ENCODE assay signal across 9 cellular contexts in the genomic region with DNA sequence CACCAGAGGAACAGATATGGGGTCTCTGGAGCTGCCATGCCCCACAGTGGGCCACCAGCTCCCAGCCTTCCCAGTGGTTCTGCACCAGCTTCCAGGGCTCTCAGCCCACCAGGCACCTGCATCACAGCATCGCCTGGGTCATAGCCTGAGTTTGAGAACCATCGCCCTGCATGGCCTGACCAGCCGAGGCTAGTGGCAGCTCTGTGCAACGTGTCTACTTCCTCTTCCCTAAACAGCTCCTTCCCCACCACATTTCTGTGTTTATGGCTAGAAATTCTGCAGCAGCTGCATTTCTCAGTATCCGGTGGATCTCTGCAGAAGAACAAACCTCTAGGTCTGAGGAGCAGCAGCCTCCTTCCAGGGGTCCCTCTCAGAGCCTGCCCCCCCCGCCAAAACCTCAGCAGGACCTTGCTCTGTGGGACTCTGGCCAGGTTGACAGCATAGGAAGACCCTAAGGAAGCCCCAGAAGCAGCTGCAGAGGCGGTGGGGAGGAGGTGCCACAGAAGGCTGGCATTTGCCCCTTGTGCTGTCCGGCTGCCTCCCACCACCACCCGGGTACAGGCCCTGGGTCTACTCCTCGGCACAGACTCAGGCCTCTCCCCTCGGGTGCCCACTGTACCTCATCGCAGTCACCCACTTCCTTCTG. TPM values are rescaled to one million over a fixed set of nuclear protein-coding genes. Genes with fewer than 3 reads are reported as not detected.
DNase-seq lines count a peak whose midpoint lies in the region; ATAC-seq, FAIRE-seq and TF ChIP-seq lines count a peak whose summit lies in the region.
"Had no signal": no experiment of that assay in that cellular context is flagged by ENCODE, and none has a peak within 500 bp of the region (broad histone marks: within the 10 kb centered on the region; RNA-seq: fewer than 3 reads in every experiment).

No MANE protein-coding gene starts in this region.

- H3K36me3 Mint-ChIP-seq in activated T-cell treated with anti-CD3 and anti-CD28 coated beads, Interleukin-2, amount 50 U/mL, for 24 hours (ENCODE audit: low read depth), result no peaks in the 10 kb centered on the region

- no peak for TF ChIP-seq RAD21 in SK-N-SH (IDR thresholded peaks at IDR 0.05; ENCODE audit: low read length)

- no peak overlapping the region for H3K9ac ChIP-seq in SK-N-SH

- H3K27me3 ChIP-seq in right atrium auricular region (no peaks in the 10 kb centered on the region), testis (no peaks in the 10 kb centered on the region), SK-N-SH (ENCODE audit: insufficient read depth) (no peaks in the 10 kb centered on the region)

- H3K36me3 ChIP-seq in right atrium auricular region (no peaks in the 10 kb centered on the region), testis (ENCODE audit: low read depth, missing control alignments) (no peaks in the 10 kb centered on the region), SK-N-SH (replicated peaks in 1 of 2; ENCODE audit: control insufficient read depth in 1 of 2, insufficient read depth in 2 of 2, low read length in 1 of 2) (no peaks in the 10 kb centered on the region)

- no peak overlapping the region for H2AFZ ChIP-seq in SK-N-SH (ENCODE audit: low read depth)

- no peaks in the 10 kb centered on the region for H3K27me3 Mint-ChIP-seq in activated T-cell treated with anti-CD3 and anti-CD28 coated beads, Interleukin-2, amount 50 U/mL, for 24 hours

- CTCF ChIA-PET in SK-N-SH (lab: Yijun Ruan, JAX), result no interaction called here

- TF ChIP-seq CTCF in right atrium auricular region (IDR thresholded peaks at IDR 0.05), result no peak
- no peak for TF ChIP-seq CTCF in testis (IDR thresholded peaks at IDR 0.05)
- TF ChIP-seq CTCF in SK-N-SH (IDR thresholded peaks at IDR 0.05), result no peak

- no peak overlapping the region for H3K4me2 ChIP-seq in SK-N-SH

- ATAC-seq in GM18519 (IDR thresholded peaks at IDR 0.05; ENCODE audit: low FRiP score, unreplicated experiment), result no peak

- no peak overlapping the region for H3K4me3 ChIP-seq in right atrium auricular region
- H3K4me3 ChIP-seq in testis, result no peak overlapping the region
- H3K4me3 ChIP-seq in SK-N-SH (ENCODE audit: low read depth in 2 of 2, low read length in 1 of 2), result no peak overlapping the region

- intact Hi-C loops in testis (cut with DNase I; ENCODE audit: low total_unique reads), result no loop called here

- H3K27ac ChIP-seq in right atrium auricular region (peak overlapping the region; percentile 94 to 96), testis (peak overlapping the region; percentile 39 to 51), SK-N-SH (ENCODE audit: low read depth in 2 of 2, low read length in 1 of 2) (no peak overlapping the region)

- no peaks in the 10 kb centered on the region for H3K9me3 Mint-ChIP-seq in activated T-cell treated with anti-CD3 and anti-CD28 coated beads, Interleukin-2, amount 50 U/mL, for 24 hours

- H3K4me1 Mint-ChIP-seq in activated T-cell treated with anti-CD3 and anti-CD28 coated beads, Interleukin-2, amount 50 U/mL, for 24 hours (ENCODE audit: low read depth), result peaks cover 18% of the 10 kb centered on the region

- DNase-seq in activated T-cell treated with anti-CD3 and anti-CD28 coated beads, Interleukin-2, amount 50 U/mL, for 24 hours, result no peak
- no peak for DNase-seq in activated T-cell treated with anti-CD3 and anti-CD28 coated beads, Interleukin-2, amount 50 U/mL, for 48 hours
- DNase-seq in NAMALWA (ENCODE audit: low spot score) (peak; percentile 24), right atrium auricular region (ENCODE audit: low spot score) (no peak), testis (no peak), SK-N-SH (no peak), H54 (ENCODE audit: insufficient read length, low spot score) (no peak)
- DNase-seq: NCI-H226 had no signal

- H3K27ac Mint-ChIP-seq in activated T-cell treated with anti-CD3 and anti-CD28 coated beads, Interleukin-2, amount 50 U/mL, for 24 hours, result peak overlapping the region; percentile 61

- no peaks in the 10 kb centered on the region for H3K9me2 ChIP-seq in SK-N-SH

- no peaks in the 10 kb centered on the region for H3K79me2 ChIP-seq in SK-N-SH (ENCODE audit: insufficient read depth)

- no peaks in the 10 kb centered on the region for H3K9me3 ChIP-seq in right atrium auricular region
- H3K9me3 ChIP-seq in testis, result no peaks in the 10 kb centered on the region
- no peaks in the 10 kb centered on the region for H3K9me3 ChIP-seq in SK-N-SH

- H3F3A ChIP-seq in SK-N-SH (replicated peaks; ENCODE audit: insufficient read depth), result no peaks in the 10 kb centered on the region

- POLR2A ChIA-PET in SK-N-SH (lab: Yijun Ruan, JAX), result no interaction called here

- no peak overlapping the region for H3K4me3 Mint-ChIP-seq in activated T-cell treated with anti-CD3 and anti-CD28 coated beads, Interleukin-2, amount 50 U/mL, for 24 hours

- H3K4me1 ChIP-seq in right atrium auricular region (peaks cover 0 to 82% of the 10 kb centered on the region in 2 donors), testis (peaks cover 80% of the 10 kb centered on the region), SK-N-SH (ENCODE audit: control insufficient read depth in 1 of 2, insufficient read depth in 2 of 2, low read depth in 1 of 2, low read length in 1 of 2) (peaks cover 14 to 31% of the 10 kb centered on the region in 2 experiments; a peak in 2 of 4 replicates)

- no peak for TF ChIP-seq EP300 in SK-N-SH (IDR thresholded peaks at IDR 0.05; ENCODE audit: borderline replicate concordance in 1 of 2, low read depth in 1 of 2, low read length in 1 of 2)

- FAIRE-seq in H54 (lab: Jason Lieb, UNC), result no peak

- 49 to 76% methylated on average over 12 of the region's 12 CpGs for WGBS in testis, 2 donors
- 72% methylated on average over 6 of the region's 12 CpGs for WGBS in SK-N-SH (ENCODE audit: low lambda C conversion rate)

- no peaks in the 10 kb centered on the region for H4K20me1 ChIP-seq in SK-N-SH (ENCODE audit: insufficient read depth)

- TF ChIP-seq POLR2A in testis (IDR thresholded peaks at IDR 0.05) (no peak), H54 (IDR thresholded peaks at IDR 0.05; ENCODE audit: low read depth, low read length) (no peak)

TF ChIP-seq in SK-N-SH, 30 proteins besides CTCF, POLR2A, EP300 and RAD21:
- TF ChIP-seq GABPA (IDR thresholded peaks at IDR 0.05; ENCODE audit: low read depth) (no peak), GATA2 (CRISPR knock-in tag; IDR thresholded peaks at IDR 0.05) (no peak), MEF2A (IDR thresholded peaks at IDR 0.05; ENCODE audit: borderline replicate concordance, low read depth) (no peak)
- TF ChIP-seq, protein P1, sequence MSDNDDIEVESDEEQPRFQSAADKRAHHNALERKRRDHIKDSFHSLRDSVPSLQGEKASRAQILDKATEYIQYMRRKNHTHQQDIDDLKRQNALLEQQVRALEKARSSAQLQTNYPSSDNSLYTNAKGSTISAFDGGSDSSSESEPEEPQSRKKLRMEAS (IDR thresholded peaks at IDR 0.05; ENCODE audit: low read depth), result no peak
- TF ChIP-seq, protein P2, sequence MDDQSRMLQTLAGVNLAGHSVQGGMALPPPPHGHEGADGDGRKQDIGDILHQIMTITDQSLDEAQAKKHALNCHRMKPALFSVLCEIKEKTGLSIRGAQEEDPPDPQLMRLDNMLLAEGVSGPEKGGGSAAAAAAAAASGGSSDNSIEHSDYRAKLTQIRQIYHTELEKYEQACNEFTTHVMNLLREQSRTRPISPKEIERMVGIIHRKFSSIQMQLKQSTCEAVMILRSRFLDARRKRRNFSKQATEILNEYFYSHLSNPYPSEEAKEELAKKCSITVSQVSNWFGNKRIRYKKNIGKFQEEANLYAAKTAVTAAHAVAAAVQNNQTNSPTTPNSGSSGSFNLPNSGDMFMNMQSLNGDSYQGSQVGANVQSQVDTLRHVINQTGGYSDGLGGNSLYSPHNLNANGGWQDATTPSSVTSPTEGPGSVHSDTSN (IDR thresholded peaks at IDR 0.05), result no peak

RNA-seq across cellular contexts. Expression of gene PSMA6, which starts 47.7 kb away (rescaled TPM):
- total RNA-seq in right atrium auricular region (100 to 1,000 TPM; 143 to 191 TPM), testis (100 to 1,000 TPM; 147 to 257 TPM)
- polyA plus RNA-seq in testis (ENCODE audit: insufficient read depth, low read depth, low replicate concordance) (461 TPM), SK-N-SH (2012; rRNA removed) (174 and 227 TPM in 2 replicates)
- 237 and 272 TPM in 2 replicates for polyA plus RNA-seq in SK-N-SH (2012; cell fraction: cytosol; rRNA removed)
- polyA plus RNA-seq in SK-N-SH (2012; cell fraction: nucleus; rRNA removed), result 74.5 and 150 TPM in 2 replicates

Comparison
In these comparisons a context has a peak if more than half of its experiments do, and no peak if none do; other contexts are left out.
1. H3K27ac ChIP-seq: peak in right atrium auricular region (2 of 2) and testis (2 of 2); none in SK-N-SH (0 of 2).